Comparison of ENCODE assay signal across 10 cellular contexts in genomic region chr2:28951910-28952805, GRCh38. TPM values are rescaled to one million over a fixed set of nuclear protein-coding genes. Genes with fewer than 3 reads are reported as not detected.
DNase-seq lines count a peak whose midpoint lies in the region; ATAC-seq and TF ChIP-seq lines count a peak whose summit lies in the region.
"Had no signal": no experiment of that assay in that cellular context is flagged by ENCODE, and none has a peak within 500 bp of the region (broad histone marks: within the 10 kb centered on the region; RNA-seq: fewer than 3 reads in every experiment).

No MANE protein-coding gene starts in this region.

- dilution Hi-C loops in mammary epithelial cell (cut with HindIII; ENCODE audit: low sequenced_read_pairs): no loop called here

- POLR2A ChIA-PET in activated CD8-positive, alpha-beta T cell treated with anti-CD3 and anti-CD28 coated beads for 36 hours (lab: Charles Lee): interaction anchor here (0.6 kb wide), 1 partner anchor 1885 kb away, joined by 3 read pairs; no protein-coding TSS in a partner anchor
- POLR2A ChIA-PET in activated CD8-positive, alpha-beta T cell treated with anti-CD3 and anti-CD28 coated beads, Interleukin-2, amount 10 ng/mL, durations not matched to agents 7 days and 5 days (lab: Charles Lee): no interaction called here

- peak in 3 of 4 donors; percentile 3 to 77 (median 52) for TF ChIP-seq EP300 in upper lobe of left lung (IDR thresholded peaks at IDR 0.05)

- H3K27ac Mint-ChIP-seq in activated CD8-positive, alpha-beta T cell treated with anti-CD3 and anti-CD28 coated beads for 36 hours: peak overlapping the region; percentile 26
- H3K27ac Mint-ChIP-seq in activated CD8-positive, alpha-beta T cell treated with anti-CD3 and anti-CD28 coated beads, Interleukin-2, amount 10 ng/mL, durations not matched to agents 7 days and 5 days: no peak overlapping the region

- peaks cover 11% of the 10 kb centered on the region for H3K4me1 ChIP-seq in mammary epithelial cell (ENCODE audit: insufficient read depth, low read length)
- H3K4me1 ChIP-seq in right lobe of liver: peaks cover 0 to 17% (median 7%) of the 10 kb centered on the region in 4 donors
- peaks cover 7 to 19% (median 13%) of the 10 kb centered on the region in 4 donors for H3K4me1 ChIP-seq in upper lobe of left lung

- peaks cover 22% of the 10 kb centered on the region for H3K36me3 Mint-ChIP-seq in activated CD8-positive, alpha-beta T cell treated with anti-CD3 and anti-CD28 coated beads for 36 hours (ENCODE audit: low read depth)
- H3K36me3 Mint-ChIP-seq in activated CD8-positive, alpha-beta T cell treated with anti-CD3 and anti-CD28 coated beads, Interleukin-2, amount 10 ng/mL, durations not matched to agents 7 days and 5 days (ENCODE audit: low read depth): peaks cover 25% of the 10 kb centered on the region

- BruUV-seq in mammary epithelial cell (replicated peaks; lab: Mats Ljungman, UMichigan): no TSS peak

- no peak overlapping the region for H3K4me2 ChIP-seq in mammary epithelial cell (ENCODE audit: insufficient read depth, low read depth, low read length)

- H3K27me3 ChIP-seq in mammary epithelial cell (ENCODE audit: insufficient read depth, low read length) (no peaks in the 10 kb centered on the region), right lobe of liver (no peaks in the 10 kb centered on the region), upper lobe of left lung (no peaks in the 10 kb centered on the region)
- H3K27me3 ChIP-seq: dorsolateral prefrontal cortex had no signal

- peaks cover 5% of the 10 kb centered on the region for H3K79me2 ChIP-seq in mammary epithelial cell (ENCODE audit: insufficient read depth, low read length)

- H3K9me3 ChIP-seq in mammary epithelial cell (replicated peaks; ENCODE audit: insufficient read depth, low read length): no peaks in the 10 kb centered on the region
- no peaks in the 10 kb centered on the region for H3K9me3 ChIP-seq in right lobe of liver
- no peaks in the 10 kb centered on the region for H3K9me3 ChIP-seq in upper lobe of left lung

- H3K9ac ChIP-seq in mammary epithelial cell (ENCODE audit: insufficient read depth, low read length): no peak overlapping the region

- CTCF ChIA-PET in activated CD8-positive, alpha-beta T cell treated with anti-CD3 and anti-CD28 coated beads for 36 hours (lab: Charles Lee): interaction anchor here (0.7 kb wide), 1 partner anchor 246 kb away, joined by 3 read pairs; no protein-coding TSS in a partner anchor
- CTCF ChIA-PET in activated CD8-positive, alpha-beta T cell treated with anti-CD3 and anti-CD28 coated beads, Interleukin-2, amount 10 ng/mL, durations not matched to agents 7 days and 5 days (lab: Charles Lee): interaction anchor here (0.6 to 1.3 kb wide), 3 partner anchors 11 to 127 kb away, joined by 3 read pairs; no protein-coding TSS in a partner anchor
- CTCF ChIA-PET in mammary epithelial cell (lab: Charles Lee; ENCODE audit: low non-redundant PET): no interaction called here

- H3K36me3 ChIP-seq in mammary epithelial cell (ENCODE audit: insufficient read depth, low read length): peaks cover 15% of the 10 kb centered on the region
- H3K36me3 ChIP-seq in right lobe of liver: peaks cover 0 to 11% (median 7%) of the 10 kb centered on the region in 4 donors
- peaks cover 0 to 24% (median under 1%) of the 10 kb centered on the region in 4 donors for H3K36me3 ChIP-seq in upper lobe of left lung

- DNase-seq in activated CD8-positive, alpha-beta T cell treated with anti-CD3 and anti-CD28 coated beads for 36 hours: no peak
- no peak for DNase-seq in activated CD8-positive, alpha-beta T cell treated with anti-CD3 and anti-CD28 coated beads, Interleukin-2, amount 10 ng/mL, durations not matched to agents 7 days and 5 days
- DNase-seq in mammary epithelial cell: peak; percentile 21
- peak in 2 of 3 donors; percentile 69 to 71 for DNase-seq in right lobe of liver
- peak in 1 of 2 donors; percentile 27 for DNase-seq in upper lobe of left lung
- no peak for DNase-seq in erythroblast (lab: John Stamatoyannopoulos, UW)
- DNase-seq: dorsolateral prefrontal cortex; stimulated activated CD4-positive, alpha-beta T cell treated with anti-CD3 and anti-CD28 coated beads, Interleukin-2, amount 100 ng/mL, for 48 hours had no signal

- no peak for ATAC-seq in activated CD8-positive, alpha-beta T cell treated with anti-CD3 and anti-CD28 coated beads for 36 hours
- ATAC-seq in activated CD8-positive, alpha-beta T cell treated with anti-CD3 and anti-CD28 coated beads, Interleukin-2, amount 10 ng/mL, durations not matched to agents 7 days and 5 days: no peak
- ATAC-seq in right lobe of liver: peak; percentile 87 to 89 (median 88)
- peak; percentile 56 to 84 for ATAC-seq in upper lobe of left lung (ENCODE audit: low FRiP score in 2 of 2)
- ATAC-seq in GM19467 (IDR thresholded peaks at IDR 0.05; ENCODE audit: unreplicated experiment): no peak
- ATAC-seq in GM19324 (IDR thresholded peaks at IDR 0.05; ENCODE audit: low FRiP score, unreplicated experiment): no peak

- no peaks in the 10 kb centered on the region for H3K27me3 Mint-ChIP-seq in activated CD8-positive, alpha-beta T cell treated with anti-CD3 and anti-CD28 coated beads for 36 hours
- H3K27me3 Mint-ChIP-seq in activated CD8-positive, alpha-beta T cell treated with anti-CD3 and anti-CD28 coated beads, Interleukin-2, amount 10 ng/mL, durations not matched to agents 7 days and 5 days (ENCODE audit: low read depth): no peaks in the 10 kb centered on the region

- H3K4me1 Mint-ChIP-seq in activated CD8-positive, alpha-beta T cell treated with anti-CD3 and anti-CD28 coated beads for 36 hours (ENCODE audit: low read depth): peaks cover 7% of the 10 kb centered on the region
- H3K4me1 Mint-ChIP-seq in activated CD8-positive, alpha-beta T cell treated with anti-CD3 and anti-CD28 coated beads, Interleukin-2, amount 10 ng/mL, durations not matched to agents 7 days and 5 days (ENCODE audit: low read depth): peaks cover 8% of the 10 kb centered on the region

- intact Hi-C loops in activated CD8-positive, alpha-beta T cell treated with anti-CD3 and anti-CD28 coated beads for 36 hours (cut with micrococcal nuclease): loop anchor here (5.0 kb wide), 1 partner anchor 130 kb away; no protein-coding TSS in a partner anchor
- intact Hi-C loops in mammary epithelial cell (cut with micrococcal nuclease): no loop called here
- intact Hi-C loops in right lobe of liver (cut with DNase I): no loop called here

- in situ Hi-C loops in mammary epithelial cell (cut with MboI; ENCODE audit: low sequenced_read_pairs in 2 of 2): loop anchor here (10.0 to 25.0 kb wide), 4 partner anchors 185 to 1110 kb away; no protein-coding TSS in a partner anchor

- peak; percentile 40 for TF ChIP-seq POLR2A in right lobe of liver (IDR thresholded peaks at IDR 0.05)
- TF ChIP-seq POLR2A in upper lobe of left lung (IDR thresholded peaks at IDR 0.05): peak in 1 of 4 donors; percentile 54
- TF ChIP-seq POLR2A in erythroblast (IDR thresholded peaks at IDR 0.05; ENCODE audit: low read length): no peak

- no peak overlapping the region for H2AFZ ChIP-seq in mammary epithelial cell (ENCODE audit: low read depth, low read length)

- WGBS in mammary epithelial cell (ENCODE audit: low coverage, missing lambda C conversion rate): 83% methylated on average over 13 of the region's 13 CpGs
- WGBS in right lobe of liver (ENCODE audit: insufficient coverage, low coverage, low lambda C conversion rate, missing lambda C conversion rate): 22% methylated on average over 13 of the region's 13 CpGs
- 53 to 56% methylated on average over 13 of the region's 13 CpGs for WGBS in upper lobe of left lung, 2 donors

- H3K9me3 Mint-ChIP-seq in activated CD8-positive, alpha-beta T cell treated with anti-CD3 and anti-CD28 coated beads for 36 hours: peaks cover 3% of the 10 kb centered on the region
- H3K9me3 Mint-ChIP-seq in activated CD8-positive, alpha-beta T cell treated with anti-CD3 and anti-CD28 coated beads, Interleukin-2, amount 10 ng/mL, durations not matched to agents 7 days and 5 days (ENCODE audit: insufficient read depth): no peaks in the 10 kb centered on the region

- H3K4me3 Mint-ChIP-seq in activated CD8-positive, alpha-beta T cell treated with anti-CD3 and anti-CD28 coated beads for 36 hours: no peak overlapping the region
- no peak overlapping the region for H3K4me3 Mint-ChIP-seq in activated CD8-positive, alpha-beta T cell treated with anti-CD3 and anti-CD28 coated beads, Interleukin-2, amount 10 ng/mL, durations not matched to agents 7 days and 5 days

- no peak overlapping the region for H3K4me3 ChIP-seq in mammary epithelial cell (replicated peaks in 1 of 3; ENCODE audit: insufficient read depth in 1 of 3, low read depth in 2 of 3, low read length in 3 of 3)
- no peak overlapping the region for H3K4me3 ChIP-seq in right lobe of liver
- no peak overlapping the region for H3K4me3 ChIP-seq in upper lobe of left lung
- H3K4me3 ChIP-seq: dorsolateral prefrontal cortex had no signal

- H3K27ac ChIP-seq in mammary epithelial cell (ENCODE audit: insufficient read depth, low read depth, low read length) (no peak overlapping the region), right lobe of liver (peak overlapping the region in 2 of 3 donors; percentile 75 to 89), upper lobe of left lung (peak overlapping the region; percentile 47 to 78 (median 70))

- TF ChIP-seq CTCF in activated CD8-positive, alpha-beta T cell treated with anti-CD3 and anti-CD28 coated beads for 36 hours (IDR thresholded peaks at IDR 0.05): no peak
- no peak for TF ChIP-seq CTCF in mammary epithelial cell (conservative IDR thresholded peaks at IDR 0.05 in 1 of 2, IDR thresholded peaks at IDR 0.05 in 1 of 2; ENCODE audit: extremely low read depth in 1 of 2, insufficient read depth in 1 of 2, low read depth in 1 of 2, low read length in 2 of 2)
- no peak for TF ChIP-seq CTCF in right lobe of liver (IDR thresholded peaks at IDR 0.05)
- no peak for TF ChIP-seq CTCF in upper lobe of left lung (IDR thresholded peaks at IDR 0.05)

- no peaks in the 10 kb centered on the region for H4K20me1 ChIP-seq in mammary epithelial cell (ENCODE audit: insufficient read depth, low read length)

RNA-seq across cellular contexts. Expression of gene TOGARAM2, which starts 28.9 kb away (rescaled TPM):
- total RNA-seq in activated CD8-positive, alpha-beta T cell treated with anti-CD3 and anti-CD28 coated beads for 36 hours: 1 to 10 TPM; 2.3 to 2.7 TPM
- 10 to 100 TPM; 10.0 to 10.5 TPM for total RNA-seq in activated CD8-positive, alpha-beta T cell treated with anti-CD3 and anti-CD28 coated beads, Interleukin-2, amount 10 ng/mL, durations not matched to agents 7 days and 5 days
- total RNA-seq in mammary epithelial cell (not detected), right lobe of liver (under 1 TPM in 5 of 6 experiments, not detected in 1; 0.06 to 0.37 (median 0.14) TPM), upper lobe of left lung (10 to 100 TPM in 4 of 6 donors, 1 to 10 TPM in 1, under 1 TPM in 1; 0.37 to 24.5 (median 10.9) TPM)
- 0.09 TPM for polyA plus RNA-seq in mammary epithelial cell
- not detected for polyA minus RNA-seq in mammary epithelial cell

RNA-seq across cellular contexts. Expression of gene WDR43, which starts 57.7 kb away (rescaled TPM):
- total RNA-seq in activated CD8-positive, alpha-beta T cell treated with anti-CD3 and anti-CD28 coated beads for 36 hours: 100 to 1,000 TPM; 121 to 129 TPM
- total RNA-seq in activated CD8-positive, alpha-beta T cell treated with anti-CD3 and anti-CD28 coated beads, Interleukin-2, amount 10 ng/mL, durations not matched to agents 7 days and 5 days: 10 to 100 TPM; 70.3 to 81.2 TPM
- total RNA-seq in mammary epithelial cell (100 to 1,000 TPM; 106 to 122 TPM), right lobe of liver (10 to 100 TPM; 17.9 to 23.8 (median 22.5) TPM), upper lobe of left lung (10 to 100 TPM; 20.4 to 54.7 (median 33.7) TPM)
- polyA plus RNA-seq in mammary epithelial cell: 86.2 TPM
- 88.2 TPM for polyA minus RNA-seq in mammary epithelial cell

Comparison
In these comparisons a context has a peak if more than half of its experiments do, and no peak if none do; other contexts are left out.
1. ATAC-seq: peak in right lobe of liver (4 of 4) and upper lobe of left lung (2 of 2); none in activated CD8-positive, alpha-beta T cell treated with anti-CD3 and anti-CD28 coated beads for 36 hours (single experiment), activated CD8-positive, alpha-beta T cell treated with anti-CD3 and anti-CD28 coated beads, Interleukin-2, amount 10 ng/mL, durations not matched to agents 7 days and 5 days (single experiment), GM19467 (single experiment) and GM19324 (single experiment).
2. DNase-seq: peak in mammary epithelial cell (single experiment) and right lobe of liver (2 of 3); none in activated CD8-positive, alpha-beta T cell treated with anti-CD3 and anti-CD28 coated beads for 36 hours (single experiment), activated CD8-positive, alpha-beta T cell treated with anti-CD3 and anti-CD28 coated beads, Interleukin-2, amount 10 ng/mL, durations not matched to agents 7 days and 5 days (single experiment) and erythroblast (0 of 2).